In genomic region chr3:135258916-135259315, GRCh38 we compare ENCODE assay signal across 26 cellular contexts.
"Had no signal": no experiment of that assay in that cellular context is flagged by ENCODE, and none has a peak within 500 bp of the region (broad histone marks: within the 10 kb centered on the region; RNA-seq: fewer than 3 reads in every experiment).

No MANE protein-coding gene starts in this region.

- H2AFZ ChIP-seq: hepatocyte had no signal

- H3K79me2 ChIP-seq: hepatocyte had no signal

- ATAC-seq: esophagus mucosa; foreskin keratinocyte; gastroesophageal sphincter; heart left ventricle; left cardiac atrium; left lung; natural killer cell; psoas muscle; right cardiac atrium; stimulated activated memory B cell treated with anti-CD40 and anti-IgM and Interleukin-4, amounts not matched to agents 10 μg/mL and 1 μg/mL and 100 μg/mL, for 72 hours had no signal

- H3K4me3 Mint-ChIP-seq: endodermal cell; natural killer cell; stimulated activated memory B cell treated with anti-CD40 and anti-IgM and Interleukin-4, amounts not matched to agents 10 μg/mL and 1 μg/mL and 100 μg/mL, for 72 hours; stimulated activated naive CD8-positive, alpha-beta T cell treated with anti-CD3 and anti-CD28 coated beads, Interleukin-15, Interleukin-2, amounts not matched to agents 100 ng/mL and 50 ng/mL, for 24 hours had no signal

- H3K27me3 ChIP-seq: dorsolateral prefrontal cortex, foreskin keratinocyte, gastroesophageal sphincter, hepatocyte, tibial nerve, upper lobe of left lung had no signal

- H3K27ac ChIP-seq: dorsolateral prefrontal cortex, epithelial cell of prostate, foreskin keratinocyte, gastroesophageal sphincter, heart left ventricle, hepatocyte, left lung, psoas muscle, skin epidermis, spleen, thoracic aorta, tibial nerve, upper lobe of left lung had no signal

- H3K4me1 Mint-ChIP-seq: natural killer cell; stimulated activated memory B cell treated with anti-CD40 and anti-IgM and Interleukin-4, amounts not matched to agents 10 μg/mL and 1 μg/mL and 100 μg/mL, for 72 hours had no signal

- H3K27me3 Mint-ChIP-seq: stimulated activated naive CD8-positive, alpha-beta T cell treated with anti-CD3 and anti-CD28 coated beads, Interleukin-15, Interleukin-2, amounts not matched to agents 100 ng/mL and 50 ng/mL, for 24 hours had no signal

- FAIRE-seq: colon, kidney, urothelium cell line had no signal

- H3K9me3 Mint-ChIP-seq: stimulated activated memory B cell treated with anti-CD40 and anti-IgM and Interleukin-4, amounts not matched to agents 10 μg/mL and 1 μg/mL and 100 μg/mL, for 72 hours; stimulated activated naive CD8-positive, alpha-beta T cell treated with anti-CD3 and anti-CD28 coated beads, Interleukin-15, Interleukin-2, amounts not matched to agents 100 ng/mL and 50 ng/mL, for 24 hours had no signal

- DNase-seq: dorsolateral prefrontal cortex; effector CD8-positive, alpha-beta T cell; endodermal cell; foreskin keratinocyte; heart left ventricle; kidney; left cardiac atrium; left lung; mammary epithelial cell; natural killer cell; psoas muscle; right cardiac atrium; spleen; stimulated activated CD4-positive, alpha-beta T cell treated with anti-CD3 and anti-CD28 coated beads, Interleukin-4, amount 100 ng/mL, for 4 hours; upper lobe of left lung had no signal

- H3K9me3 ChIP-seq: gastroesophageal sphincter, heart left ventricle, left lung, psoas muscle, thoracic aorta, tibial nerve, upper lobe of left lung had no signal

- H3K4me3 ChIP-seq: dorsolateral prefrontal cortex, gastroesophageal sphincter, heart left ventricle, hepatocyte, left lung, psoas muscle, skin epidermis, spleen, thoracic aorta, tibial nerve, upper lobe of left lung had no signal

- H3K36me3 Mint-ChIP-seq: natural killer cell had no signal

- H3K36me3 ChIP-seq: heart left ventricle, left lung, spleen, thoracic aorta, tibial nerve, upper lobe of left lung had no signal

- H3K4me1 ChIP-seq: foreskin keratinocyte, gastroesophageal sphincter, heart left ventricle, left lung, psoas muscle, spleen, tibial nerve, upper lobe of left lung had no signal

- H3K4me2 ChIP-seq: hepatocyte had no signal

- H3K27ac Mint-ChIP-seq: endodermal cell; natural killer cell; stimulated activated memory B cell treated with anti-CD40 and anti-IgM and Interleukin-4, amounts not matched to agents 10 μg/mL and 1 μg/mL and 100 μg/mL, for 72 hours; stimulated activated naive CD8-positive, alpha-beta T cell treated with anti-CD3 and anti-CD28 coated beads, Interleukin-15, Interleukin-2, amounts not matched to agents 100 ng/mL and 50 ng/mL, for 24 hours had no signal
